Comparison of ENCODE assay signal across 1 cellular context in genomic region chr11:65887026-65887722, GRCh38.
TF ChIP-seq lines count a peak whose summit lies in the region.

No MANE protein-coding gene starts in this region.

TF ChIP-seq in IMR-90, 13 proteins besides CTCF, POLR2A, EP300 and RAD21 (continued from another document):
- TF ChIP-seq ELK1 (IDR thresholded peaks at IDR 0.05; ENCODE audit: borderline replicate concordance, low read depth, low read length) (no peak), CHD1 (IDR thresholded peaks at IDR 0.05; ENCODE audit: low read depth, low read length) (no peak), RCOR1 (IDR thresholded peaks at IDR 0.05; ENCODE audit: insufficient replicate concordance, low read length) (no peak), USF2 (IDR thresholded peaks at IDR 0.05; ENCODE audit: low read depth, low read length) (no peak), MXI1 (IDR thresholded peaks at IDR 0.05; ENCODE audit: borderline replicate concordance, low read depth, low read length) (no peak), NFE2L2 (IDR thresholded peaks at IDR 0.05; ENCODE audit: low read depth, low read length) (no peak), BHLHE40 (IDR thresholded peaks at IDR 0.05; ENCODE audit: low read depth, low read length) (no peak), SMC3 (IDR thresholded peaks at IDR 0.05; ENCODE audit: low read depth, low read length) (no peak), RFX5 (IDR thresholded peaks at IDR 0.05; ENCODE audit: low read depth, low read length) (no peak), MAFK (IDR thresholded peaks at IDR 0.05; ENCODE audit: low read depth, low read length) (no peak), MAZ (IDR thresholded peaks at IDR 0.05; ENCODE audit: borderline replicate concordance, low read depth, low read length) (no peak), CEBPB (IDR thresholded peaks at IDR 0.05; ENCODE audit: low read depth, low read length) (no peak)
